24 cellular contexts compared by ENCODE assay signal in the genomic region with DNA sequence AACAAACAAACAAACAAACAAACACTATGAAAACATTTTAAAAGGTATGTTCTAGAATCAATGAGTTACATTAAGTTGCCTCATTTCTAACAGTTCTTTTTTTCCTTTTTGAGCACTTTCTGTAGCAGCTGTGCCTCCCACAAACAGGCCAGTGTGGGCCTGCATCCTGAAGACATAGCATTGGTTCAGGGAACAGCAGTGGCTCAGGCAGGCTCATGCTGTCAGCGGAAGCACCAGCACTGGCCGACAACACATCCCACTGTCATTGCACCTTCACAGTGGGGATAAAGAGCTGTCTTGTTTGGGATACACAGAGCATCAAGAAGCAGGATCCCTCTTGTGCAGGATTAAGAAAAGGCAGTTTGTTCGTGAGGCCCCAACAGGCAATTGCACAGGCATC.
"Had no signal": no experiment of that assay in that cellular context is flagged by ENCODE, and none has a peak within 500 bp of the region (broad histone marks: within the 10 kb centered on the region; RNA-seq: fewer than 3 reads in every experiment).

No MANE protein-coding gene starts in this region.

- H3K9me3 Mint-ChIP-seq: effector memory CD8-positive, alpha-beta T cell; immature natural killer cell; mesothelial cell of epicardium; nephron; stimulated activated memory B cell treated with anti-CD40 and anti-IgM and Interleukin-4, amounts not matched to agents 10 μg/mL and 1 μg/mL and 100 μg/mL, for 72 hours had no signal

- DNase-seq: cerebellar nuclear complex; cortex of kidney; effector memory CD8-positive, alpha-beta T cell; erythroblast; esophagus squamous epithelium; foreskin melanocyte; immature natural killer cell; islet precursor cell; kidney glomerular epithelial cell; left colon; left ventricle myocardium superior; lower lobe of right lung; naive thymus-derived CD4-positive, alpha-beta T cell; psoas muscle; right cardiac atrium; sigmoid colon; stimulated activated CD4-positive, alpha-beta T cell treated with anti-CD3 and anti-CD28 coated beads, Interleukin-2, amount 100 ng/mL, for 24 hours; stimulated activated CD4-positive, alpha-beta T cell treated with anti-CD3 and anti-CD28 coated beads, Interleukin-4, amount 100 ng/mL, for 24 hours; stimulated activated naive CD8-positive, alpha-beta T cell treated with anti-CD3 and anti-CD28 coated beads, Interleukin-15, Interleukin-2, amounts not matched to agents 100 U/mL and 50 U/mL, for 24 hours; upper lobe of left lung had no signal

- H3K4me1 Mint-ChIP-seq: immature natural killer cell; memory B cell; mesothelial cell of epicardium; naive thymus-derived CD4-positive, alpha-beta T cell; nephron; stimulated activated memory B cell treated with anti-CD40 and anti-IgM and Interleukin-4, amounts not matched to agents 10 μg/mL and 1 μg/mL and 100 μg/mL, for 72 hours had no signal

- H3K27ac Mint-ChIP-seq: effector memory CD8-positive, alpha-beta T cell; immature natural killer cell; memory B cell; mesothelial cell of epicardium; naive thymus-derived CD4-positive, alpha-beta T cell; nephron; stimulated activated memory B cell treated with anti-CD40 and anti-IgM and Interleukin-4, amounts not matched to agents 10 μg/mL and 1 μg/mL and 100 μg/mL, for 72 hours had no signal

- H3K36me3 Mint-ChIP-seq: immature natural killer cell; memory B cell; mesothelial cell of epicardium; naive thymus-derived CD4-positive, alpha-beta T cell; stimulated activated memory B cell treated with anti-CD40 and anti-IgM and Interleukin-4, amounts not matched to agents 10 μg/mL and 1 μg/mL and 100 μg/mL, for 72 hours had no signal

- H3K4me3 Mint-ChIP-seq: effector memory CD8-positive, alpha-beta T cell; immature natural killer cell; memory B cell; mesothelial cell of epicardium; naive thymus-derived CD4-positive, alpha-beta T cell; nephron; stimulated activated memory B cell treated with anti-CD40 and anti-IgM and Interleukin-4, amounts not matched to agents 10 μg/mL and 1 μg/mL and 100 μg/mL, for 72 hours had no signal

- ATAC-seq: effector memory CD8-positive, alpha-beta T cell; left colon; left ventricle myocardium superior; lower lobe of right lung; naive thymus-derived CD4-positive, alpha-beta T cell; psoas muscle; right cardiac atrium; stimulated activated memory B cell treated with anti-CD40 and anti-IgM and Interleukin-4, amounts not matched to agents 10 μg/mL and 1 μg/mL and 100 μg/mL, for 72 hours; stimulated activated naive CD8-positive, alpha-beta T cell treated with anti-CD3 and anti-CD28 coated beads, Interleukin-15, Interleukin-2, amounts not matched to agents 100 U/mL and 50 U/mL, for 24 hours had no signal

- H3K27me3 Mint-ChIP-seq: memory B cell had no signal
